Comparison of ENCODE assay signal across 8 cellular contexts in the genomic region with DNA sequence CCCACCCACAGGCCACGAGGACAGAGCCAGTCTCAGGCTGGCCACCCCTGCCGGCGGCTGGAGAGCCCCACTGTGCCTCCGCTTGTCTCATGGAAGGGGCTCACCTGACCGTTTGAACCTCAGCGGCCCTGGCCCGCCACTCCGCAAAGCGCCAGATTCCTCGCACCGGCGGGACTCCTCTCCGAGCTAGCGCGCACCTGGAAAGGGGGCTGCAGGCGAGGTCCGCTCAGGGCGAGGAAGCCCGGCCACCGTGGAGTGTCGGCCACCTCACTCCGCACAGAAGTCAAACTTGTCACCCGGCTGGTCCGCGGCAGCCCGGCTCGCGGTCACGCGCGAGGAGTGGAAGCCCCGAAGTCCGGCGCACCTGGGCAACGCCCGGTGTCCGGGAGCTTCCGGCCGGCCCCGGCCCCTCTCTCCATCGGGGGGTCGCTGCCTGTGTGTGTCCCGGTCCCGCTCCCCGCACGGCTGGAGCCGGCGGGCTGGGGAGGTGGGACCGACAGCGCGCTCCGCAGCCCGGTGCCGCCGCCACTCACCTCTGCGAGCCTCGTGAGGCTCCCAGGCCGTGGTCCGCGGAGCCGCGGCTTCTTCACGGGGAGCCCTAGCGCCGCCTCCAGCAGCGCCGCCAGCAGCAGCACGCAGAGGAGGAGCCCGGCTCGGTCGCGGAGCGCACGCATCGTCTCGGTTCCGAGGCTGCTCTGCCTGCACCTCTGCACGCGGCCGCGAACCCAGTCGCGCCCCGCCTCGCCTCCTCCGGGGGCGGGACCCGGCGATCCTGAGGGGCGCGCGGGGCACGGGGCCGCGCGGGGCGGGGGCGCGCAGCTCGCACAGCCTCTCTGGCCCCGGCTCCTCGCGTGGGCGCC. TPM values are rescaled to one million over a fixed set of nuclear protein-coding genes. Genes with fewer than 3 reads are reported as not detected.
DNase-seq lines count a peak whose midpoint lies in the region; ATAC-seq, FAIRE-seq and TF ChIP-seq lines count a peak whose summit lies in the region.

A gene (minus strand): TSS at position 697 of the 860 bp plus-strand sequence. CDS start 23 bp downstream, at position 674.

- TF ChIP-seq CTCF in omental fat pad (IDR thresholded peaks at IDR 0.05), result no peak

- no peak within 1 kb of the TSS for H3K27ac ChIP-seq in urinary bladder (ENCODE audit: low read depth)

- FAIRE-seq in GM12891 (lab: Jason Lieb, UNC) (peak; percentile 82), frontal cortex (lab: Jason Lieb, UNC) (no peak)

- H3K36me3 Mint-ChIP-seq in activated T-cell treated with anti-CD3 and anti-CD28 coated beads, Interleukin-2, amount 50 U/mL, for 72 hours (ENCODE audit: insufficient read depth in 2 of 2), result peaks cover 0 to 3% of the 10 kb centered on the region in 2 donors

- H3K27ac Mint-ChIP-seq in activated T-cell treated with anti-CD3 and anti-CD28 coated beads, Interleukin-2, amount 50 U/mL, for 72 hours, result no peak within 1 kb of the TSS

- DNase-seq in GM12891 (ENCODE audit: insufficient read length, low spot score) (peak; percentile 74), NCI-H2196 treated with DMSO at 0.1 percent for 48 hours (lab: John Stamatoyannopoulos, UW; ENCODE audit: unreplicated experiment) (peak; percentile 42), frontal cortex (ENCODE audit: low spot score in 2 of 2) (peak; percentile 61 to 72), omental fat pad (ENCODE audit: low spot score) (no peak), cerebellar nuclear complex (lab: John Stamatoyannopoulos, UW) (no peak)
- peak; percentile 52 to 65 for DNase-seq in activated T-cell treated with anti-CD3 and anti-CD28 coated beads, Interleukin-2, amount 50 U/mL, for 72 hours

- H3K27me3 Mint-ChIP-seq in activated T-cell treated with anti-CD3 and anti-CD28 coated beads, Interleukin-2, amount 50 U/mL, for 72 hours (ENCODE audit: low read depth), result peaks cover 48% of the 10 kb centered on the region

- no peaks in the 10 kb centered on the region for H3K4me1 Mint-ChIP-seq in activated T-cell treated with anti-CD3 and anti-CD28 coated beads, Interleukin-2, amount 50 U/mL, for 72 hours (ENCODE audit: low read depth)

- WGBS in urinary bladder, result 2% methylated on average over 104 of the region's 104 CpGs

- TF ChIP-seq POLR2A in GM12891 (IDR thresholded peaks at IDR 0.05; ENCODE audit: low read depth, low read length), result no peak

- H3K4me1 ChIP-seq in urinary bladder (ENCODE audit: insufficient read depth), result no peaks in the 10 kb centered on the region

- ATAC-seq in HG02610 (IDR thresholded peaks at IDR 0.05; ENCODE audit: unreplicated experiment), result peak; percentile 69
- peak; percentile 89 to 91 for ATAC-seq in activated T-cell treated with anti-CD3 and anti-CD28 coated beads, Interleukin-2, amount 50 U/mL, for 72 hours (replicated peaks in 1 of 2)
- peak; percentile 86 for ATAC-seq in omental fat pad (ENCODE audit: low FRiP score)

- H3K4me3 ChIP-seq in urinary bladder (ENCODE audit: low read depth, low read length), result peak within 1 kb of the TSS; percentile 56

- peaks cover 2 to 3% of the 10 kb centered on the region in 2 donors for H3K9me3 Mint-ChIP-seq in activated T-cell treated with anti-CD3 and anti-CD28 coated beads, Interleukin-2, amount 50 U/mL, for 72 hours

- peak within 1 kb of the TSS; percentile 67 for H3K4me3 Mint-ChIP-seq in activated T-cell treated with anti-CD3 and anti-CD28 coated beads, Interleukin-2, amount 50 U/mL, for 72 hours

- no peaks in the 10 kb centered on the region for H3K36me3 ChIP-seq in urinary bladder (ENCODE audit: insufficient read depth)

TF ChIP-seq in GM12891, 5 proteins besides CTCF, POLR2A, EP300 and RAD21:
- no peak for TF ChIP-seq TAF1 (IDR thresholded peaks at IDR 0.05; ENCODE audit: low read depth, low read length)
- TF ChIP-seq POLR2AphosphoS5 (IDR thresholded peaks at IDR 0.05; ENCODE audit: low read depth, low read length), result no peak
- TF ChIP-seq PAX5 (IDR thresholded peaks at IDR 0.05; ENCODE audit: insufficient read depth, low read length, severe bottlenecking), result no peak
- no peak for TF ChIP-seq POU2F2 (IDR thresholded peaks at IDR 0.05; ENCODE audit: low read depth, low read length)

RNA-seq across cellular contexts. Expression of the gene that starts here (rescaled TPM):
- 0.27 TPM for polyA plus RNA-seq in GM12891 (2012; ENCODE audit: low read depth, missing spikeins)
- not detected for total RNA-seq in activated T-cell treated with anti-CD3 and anti-CD28 coated beads, Interleukin-2, amount 50 U/mL, for 72 hours
- 1.2 TPM for total RNA-seq in frontal cortex
- total RNA-seq in omental fat pad, result 1 to 10 TPM in 2 of 4 donors, under 1 TPM in 1, not detected in 1; 0.72 to 2.3 (median 1.4) TPM
- total RNA-seq in urinary bladder, result not detected
- 0.51 TPM for polyA plus RNA-seq in urinary bladder

Comparison
In these comparisons a context has a peak if more than half of its experiments do, and no peak if none do; other contexts are left out.
1. Peak in DNase-seq and ATAC-seq in activated T-cell treated with anti-CD3 and anti-CD28 coated beads, Interleukin-2, amount 50 U/mL, for 72 hours; RNA of the gene not detected or under 1 TPM.
2. DNase-seq: peak in GM12891 (single experiment), NCI-H2196 treated with DMSO at 0.1 percent for 48 hours (single experiment) and frontal cortex (2 of 2); none in omental fat pad (single experiment) and cerebellar nuclear complex (0 of 2).
3. Peak in every context shown above with its lines, with median percentiles within 50 percentile points of each other: ATAC-seq.